In genomic region chr5:93581738-93582414, GRCh38 we compare ENCODE assay signal across 8 cellular contexts. TPM values are rescaled to one million over a fixed set of nuclear protein-coding genes. Genes with fewer than 3 reads are reported as not detected.
DNase-seq lines count a peak whose midpoint lies in the region; ATAC-seq and TF ChIP-seq lines count a peak whose summit lies in the region.

No MANE protein-coding gene starts in this region.

- H3K4me1 ChIP-seq in BE2C = no peaks in the 10 kb centered on the region
- peaks cover 2 to 48% (median 30%) of the 10 kb centered on the region in 4 donors for H3K4me1 ChIP-seq in liver (ENCODE audit: control insufficient read depth in 4 of 4, insufficient read depth in 4 of 4, low read length in 3 of 4)

- H3K9me3 ChIP-seq in BE2C = no peaks in the 10 kb centered on the region
- H3K9me3 ChIP-seq in liver (ENCODE audit: control insufficient read depth in 4 of 4, low read length in 3 of 4) = no peaks in the 10 kb centered on the region

- no peak for TF ChIP-seq CTCF in BE2C (IDR thresholded peaks at IDR 0.05; ENCODE audit: low read depth, low read length)
- TF ChIP-seq CTCF in liver (IDR thresholded peaks at IDR 0.05; ENCODE audit: low read depth, low read length, missing input control) = no peak

- no peak for ATAC-seq in HG03521 (IDR thresholded peaks at IDR 0.05; ENCODE audit: unreplicated experiment)

- TF ChIP-seq RAD21 in liver (IDR thresholded peaks at IDR 0.05) = no peak

- H3K27me3 ChIP-seq in BE2C (no peaks in the 10 kb centered on the region), liver (ENCODE audit: control insufficient read depth in 4 of 4, insufficient read depth in 4 of 4, low read length in 3 of 4) (peaks cover 0 to 21% (median 3%) of the 10 kb centered on the region in 4 donors)

- peak; percentile 63 for DNase-seq in BE2C
- peak; percentile 61 for DNase-seq in KBM-7
- no peak for DNase-seq in cerebellum (ENCODE audit: low spot score)
- DNase-seq in COLO829 (ENCODE audit: low spot score) = no peak
- DNase-seq in NCI-H2081 treated with DMSO at 0.1 percent for 48 hours (lab: John Stamatoyannopoulos, UW) = no peak

- H3K9ac ChIP-seq in liver (ENCODE audit: low read depth in 1 of 2, low read length in 2 of 2) = no peak overlapping the region

- H3K27ac ChIP-seq in angular gyrus (ENCODE audit: low read depth, low read length) = peak overlapping the region; percentile 64
- H3K27ac ChIP-seq in liver (ENCODE audit: low read depth in 1 of 2, low read length in 2 of 2) = peak overlapping the region; percentile 19 to 27

- in situ Hi-C loops in KBM-7 (cut with MboI; ENCODE audit: low pct_unique_long_range_greater_than_20kb, low sequenced_read_pairs) = loop anchor here (25.0 kb wide), 2 partner anchors 205 to 330 kb away; no protein-coding TSS in a partner anchor

- H3K4me3 ChIP-seq in BE2C (ENCODE audit: low read depth, low read length) (peak overlapping the region; percentile 93), liver (ENCODE audit: low read depth in 1 of 3, low read length in 3 of 3) (peak overlapping the region in 1 of 3 donors; percentile 56)

- H3K36me3 ChIP-seq in BE2C (no peaks in the 10 kb centered on the region), liver (ENCODE audit: control insufficient read depth in 4 of 4, insufficient read depth in 3 of 4, low read depth in 1 of 4, low read length in 3 of 4) (no peaks in the 10 kb centered on the region)

- WGBS in liver = 2% methylated on average over 9 of the region's 10 CpGs

TF ChIP-seq in liver, 16 proteins besides CTCF, POLR2A, EP300 and RAD21:
- TF ChIP-seq JUND (IDR thresholded peaks at IDR 0.05) (no peak), SP1 (IDR thresholded peaks at IDR 0.05) (no peak), HNF4A (conservative IDR thresholded peaks at IDR 0.05) (no peak), EGR1 (IDR thresholded peaks at IDR 0.05; ENCODE audit: low read depth in 2 of 2) (no peak), FOXA1 (IDR thresholded peaks at IDR 0.05) (no peak), MAX (IDR thresholded peaks at IDR 0.05) (no peak), GABPA (IDR thresholded peaks at IDR 0.05 in 1 of 2, conservative IDR thresholded peaks at IDR 0.05 in 1 of 2) (no peak), YY1 (IDR thresholded peaks at IDR 0.05) (no peak), NR2F2 (IDR thresholded peaks at IDR 0.05) (no peak), ZBTB33 (IDR thresholded peaks at IDR 0.05) (no peak), TAF1 (conservative IDR thresholded peaks at IDR 0.05) (no peak), ATF3 (IDR thresholded peaks at IDR 0.05) (no peak), RXRA (IDR thresholded peaks at IDR 0.05) (no peak), HNF4G (IDR thresholded peaks at IDR 0.05) (no peak)

RNA-seq across cellular contexts. Expression of gene NR2F1-AS1, which starts 0.9 kb away (rescaled TPM):
- polyA plus RNA-seq in BE2C (2012; ENCODE audit: insufficient read depth, insufficient read length, low read depth) = 2.7 TPM
- total RNA-seq in liver (1 to 10 TPM; 2.3 to 4.0 TPM), cerebellum (70.1 TPM)
- polyA plus RNA-seq in liver = 1 to 10 TPM; 2.0 TPM

RNA-seq across cellular contexts. Expression of gene NR2F1, which starts 1.1 kb away (rescaled TPM):
- 13.1 TPM for polyA plus RNA-seq in BE2C (2012; ENCODE audit: insufficient read depth, insufficient read length, low read depth)
- 10 to 100 TPM; 10.3 to 10.9 TPM for total RNA-seq in liver
- 10 to 100 TPM in 1 of 2 donors, 1 to 10 TPM in 1; 3.9 to 13.0 TPM for polyA plus RNA-seq in liver
- 97.7 TPM for total RNA-seq in cerebellum

Comparison
In these comparisons a context has a peak if more than half of its experiments do, and no peak if none do; other contexts are left out.
1. DNase-seq: peak in BE2C (single experiment) and KBM-7 (single experiment); none in cerebellum (single experiment), COLO829 (single experiment) and NCI-H2081 treated with DMSO at 0.1 percent for 48 hours (single experiment).
2. RNA of gene NR2F1-AS1, which starts 0.9 kb away (total RNA-seq): 70.1 TPM in cerebellum (single experiment); 2.3 to 4.0 TPM in liver; every median in the first group is over 10 times any median in the second.